Comparison of ENCODE assay signal across 9 cellular contexts in the genomic region with DNA sequence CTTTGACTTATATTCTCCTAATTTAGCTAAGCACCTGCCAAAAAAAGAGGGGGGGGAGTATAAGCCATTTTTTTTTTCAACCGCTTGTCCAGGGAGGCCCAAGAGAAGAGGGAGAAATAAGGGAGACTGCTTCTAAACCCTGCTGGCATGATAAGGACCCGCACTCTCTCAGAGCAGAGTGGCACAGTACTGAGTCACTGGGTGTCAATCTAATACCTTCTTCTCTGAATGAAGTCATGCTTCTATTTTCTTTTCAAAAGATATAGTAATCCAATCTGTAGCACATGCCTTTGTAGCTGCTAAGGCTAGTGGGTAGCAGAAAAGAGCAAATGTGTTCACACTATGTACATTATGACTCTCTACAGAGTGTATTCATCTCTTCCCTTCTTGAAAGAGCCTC. TPM values are rescaled to one million over a fixed set of nuclear protein-coding genes. Genes with fewer than 3 reads are reported as not detected.
"Had no signal": no experiment of that assay in that cellular context is flagged by ENCODE, and none has a peak within 500 bp of the region (broad histone marks: within the 10 kb centered on the region; RNA-seq: fewer than 3 reads in every experiment).

No MANE protein-coding gene starts in this region.

- H3K4me3 Mint-ChIP-seq: HFFc6 had no signal

- H3K36me3 ChIP-seq: HAP-1 had no signal

- DNase-seq: GM23248, GOT3, H7, HFFc6, IMR-90 had no signal

- H3K27ac Mint-ChIP-seq: HFFc6 had no signal

- H3K4me1 ChIP-seq: HAP-1 had no signal

- ATAC-seq: HCT116 had no signal

- H3K9me3 ChIP-seq: HAP-1 had no signal

- H3K4me3 ChIP-seq: GM23248, HAP-1 had no signal

- H3K27ac ChIP-seq: GM23248 had no signal

RNA-seq across cellular contexts. Expression of a gene that starts 34.9 kb away (rescaled TPM):
- total RNA-seq: GM23248, H4, H7, HFFc6, HT-29, IMR-90 had no signal
- polyA plus RNA-seq: GM23248, IMR-90 had no signal
